Comparison of ENCODE assay signal across 3 cellular contexts in the genomic region with DNA sequence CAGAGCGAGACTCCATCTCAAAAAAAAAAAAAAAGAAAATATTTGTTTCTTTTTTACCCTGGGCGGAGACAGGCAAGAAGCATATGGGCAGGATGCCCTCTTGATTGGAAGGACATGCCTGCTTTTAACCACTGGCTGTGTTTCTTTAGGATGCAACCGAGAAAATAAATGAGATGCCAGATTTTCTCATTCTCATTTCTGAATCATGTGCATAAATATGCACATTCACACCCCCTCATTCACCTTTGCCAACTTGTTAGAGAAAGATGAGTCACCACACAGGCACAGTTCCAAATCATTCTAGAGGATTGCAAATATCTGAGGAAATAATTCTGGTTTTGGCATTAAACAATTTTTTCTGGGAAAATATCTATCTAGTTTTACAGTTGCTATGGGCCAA.
A peak's percentile ranks its signal among the peaks of the same experiment; 100 is the strongest.
TF ChIP-seq lines count a peak whose summit lies in the region.

No MANE protein-coding gene starts in this region.

TF ChIP-seq in liver, 16 proteins besides CTCF, POLR2A, EP300 and RAD21:
- TF ChIP-seq ZBTB33 (IDR thresholded peaks at IDR 0.05) (no peak), GABPA (IDR thresholded peaks at IDR 0.05 in 1 of 2, conservative IDR thresholded peaks at IDR 0.05 in 1 of 2) (no peak), EGR1 (IDR thresholded peaks at IDR 0.05; ENCODE audit: low read depth in 2 of 2) (peak in 1 of 2 donors; percentile 79), SP1 (IDR thresholded peaks at IDR 0.05) (no peak), NR2F2 (IDR thresholded peaks at IDR 0.05) (no peak), JUND (IDR thresholded peaks at IDR 0.05) (peak; percentile 92 to 94), YY1 (IDR thresholded peaks at IDR 0.05) (no peak), TAF1 (conservative IDR thresholded peaks at IDR 0.05) (no peak), REST (IDR thresholded peaks at IDR 0.05) (no peak), FOXA1 (IDR thresholded peaks at IDR 0.05) (no peak), FOXA2 (IDR thresholded peaks at IDR 0.05) (no peak), RXRA (IDR thresholded peaks at IDR 0.05) (no peak), HNF4A (conservative IDR thresholded peaks at IDR 0.05) (no peak), HNF4G (IDR thresholded peaks at IDR 0.05) (no peak)
- TF ChIP-seq, protein P1, sequence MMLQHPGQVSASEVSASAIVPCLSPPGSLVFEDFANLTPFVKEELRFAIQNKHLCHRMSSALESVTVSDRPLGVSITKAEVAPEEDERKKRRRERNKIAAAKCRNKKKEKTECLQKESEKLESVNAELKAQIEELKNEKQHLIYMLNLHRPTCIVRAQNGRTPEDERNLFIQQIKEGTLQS (IDR thresholded peaks at IDR 0.05) = peak; percentile 46
- TF ChIP-seq, protein P2, sequence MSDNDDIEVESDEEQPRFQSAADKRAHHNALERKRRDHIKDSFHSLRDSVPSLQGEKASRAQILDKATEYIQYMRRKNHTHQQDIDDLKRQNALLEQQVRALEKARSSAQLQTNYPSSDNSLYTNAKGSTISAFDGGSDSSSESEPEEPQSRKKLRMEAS (IDR thresholded peaks at IDR 0.05) = no peak

TF ChIP-seq in HepG2, 621 proteins besides CTCF, POLR2A, EP300 and RAD21:
- TF ChIP-seq, protein P3, sequence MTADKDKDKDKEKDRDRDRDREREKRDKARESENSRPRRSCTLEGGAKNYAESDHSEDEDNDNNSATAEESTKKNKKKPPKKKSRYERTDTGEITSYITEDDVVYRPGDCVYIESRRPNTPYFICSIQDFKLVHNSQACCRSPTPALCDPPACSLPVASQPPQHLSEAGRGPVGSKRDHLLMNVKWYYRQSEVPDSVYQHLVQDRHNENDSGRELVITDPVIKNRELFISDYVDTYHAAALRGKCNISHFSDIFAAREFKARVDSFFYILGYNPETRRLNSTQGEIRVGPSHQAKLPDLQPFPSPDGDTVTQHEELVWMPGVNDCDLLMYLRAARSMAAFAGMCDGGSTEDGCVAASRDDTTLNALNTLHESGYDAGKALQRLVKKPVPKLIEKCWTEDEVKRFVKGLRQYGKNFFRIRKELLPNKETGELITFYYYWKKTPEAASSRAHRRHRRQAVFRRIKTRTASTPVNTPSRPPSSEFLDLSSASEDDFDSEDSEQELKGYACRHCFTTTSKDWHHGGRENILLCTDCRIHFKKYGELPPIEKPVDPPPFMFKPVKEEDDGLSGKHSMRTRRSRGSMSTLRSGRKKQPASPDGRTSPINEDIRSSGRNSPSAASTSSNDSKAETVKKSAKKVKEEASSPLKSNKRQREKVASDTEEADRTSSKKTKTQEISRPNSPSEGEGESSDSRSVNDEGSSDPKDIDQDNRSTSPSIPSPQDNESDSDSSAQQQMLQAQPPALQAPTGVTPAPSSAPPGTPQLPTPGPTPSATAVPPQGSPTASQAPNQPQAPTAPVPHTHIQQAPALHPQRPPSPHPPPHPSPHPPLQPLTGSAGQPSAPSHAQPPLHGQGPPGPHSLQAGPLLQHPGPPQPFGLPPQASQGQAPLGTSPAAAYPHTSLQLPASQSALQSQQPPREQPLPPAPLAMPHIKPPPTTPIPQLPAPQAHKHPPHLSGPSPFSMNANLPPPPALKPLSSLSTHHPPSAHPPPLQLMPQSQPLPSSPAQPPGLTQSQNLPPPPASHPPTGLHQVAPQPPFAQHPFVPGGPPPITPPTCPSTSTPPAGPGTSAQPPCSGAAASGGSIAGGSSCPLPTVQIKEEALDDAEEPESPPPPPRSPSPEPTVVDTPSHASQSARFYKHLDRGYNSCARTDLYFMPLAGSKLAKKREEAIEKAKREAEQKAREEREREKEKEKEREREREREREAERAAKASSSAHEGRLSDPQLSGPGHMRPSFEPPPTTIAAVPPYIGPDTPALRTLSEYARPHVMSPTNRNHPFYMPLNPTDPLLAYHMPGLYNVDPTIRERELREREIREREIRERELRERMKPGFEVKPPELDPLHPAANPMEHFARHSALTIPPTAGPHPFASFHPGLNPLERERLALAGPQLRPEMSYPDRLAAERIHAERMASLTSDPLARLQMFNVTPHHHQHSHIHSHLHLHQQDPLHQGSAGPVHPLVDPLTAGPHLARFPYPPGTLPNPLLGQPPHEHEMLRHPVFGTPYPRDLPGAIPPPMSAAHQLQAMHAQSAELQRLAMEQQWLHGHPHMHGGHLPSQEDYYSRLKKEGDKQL (CRISPR knock-in tag; IDR thresholded peaks at IDR 0.05; ENCODE audit: low read depth) = no peak
- TF ChIP-seq SMC3 (IDR thresholded peaks at IDR 0.05; ENCODE audit: low read length) (no peak), HNRNPLL (IDR thresholded peaks at IDR 0.05; ENCODE audit: low read depth, low read length, poor library complexity, severe bottlenecking) (no peak), ZC3H4 (CRISPR knock-in tag; IDR thresholded peaks at IDR 0.05; ENCODE audit: borderline replicate concordance) (no peak), ZNF296 (CRISPR knock-in tag; conservative IDR thresholded peaks at IDR 0.05) (no peak), PPARG (CRISPR knock-in tag; conservative IDR thresholded peaks at IDR 0.05) (no peak)

TF ChIP-seq in K562, 482 proteins besides CTCF, POLR2A, EP300 and RAD21:
- TF ChIP-seq EGR1 (conservative IDR thresholded peaks at IDR 0.05) = peak; percentile 72
- TF ChIP-seq FOSL1 (tag; conservative IDR thresholded peaks at IDR 0.05) = peak; percentile 71
- TF ChIP-seq NFIC (IDR thresholded peaks at IDR 0.05) = peak; percentile 63
- peak; percentile 38; the same call in 1 of the 2 replicates for TF ChIP-seq ARID1B (IDR thresholded peaks at IDR 0.05)
- TF ChIP-seq, protein P4, sequence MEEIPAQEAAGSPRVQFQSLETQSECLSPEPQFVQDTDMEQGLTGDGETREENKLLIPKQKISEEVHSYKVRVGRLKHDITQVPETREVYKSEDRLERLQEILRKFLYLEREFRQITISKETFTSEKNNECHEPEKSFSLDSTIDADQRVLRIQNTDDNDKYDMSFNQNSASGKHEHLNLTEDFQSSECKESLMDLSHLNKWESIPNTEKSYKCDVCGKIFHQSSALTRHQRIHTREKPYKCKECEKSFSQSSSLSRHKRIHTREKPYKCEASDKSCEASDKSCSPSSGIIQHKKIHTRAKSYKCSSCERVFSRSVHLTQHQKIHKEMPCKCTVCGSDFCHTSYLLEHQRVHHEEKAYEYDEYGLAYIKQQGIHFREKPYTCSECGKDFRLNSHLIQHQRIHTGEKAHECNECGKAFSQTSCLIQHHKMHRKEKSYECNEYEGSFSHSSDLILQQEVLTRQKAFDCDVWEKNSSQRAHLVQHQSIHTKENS (CRISPR knock-in tag; IDR thresholded peaks at IDR 0.05) = no peak
- TF ChIP-seq JUN (IDR thresholded peaks at IDR 0.05; ENCODE audit: borderline replicate concordance, low read depth, low read length) = 0 out of 2 replicates have a peak, but pooled peaks have one; percentile 33
- no peak for TF ChIP-seq JUN (CRISPR knock-in tag; IDR thresholded peaks at IDR 0.05; ENCODE audit: borderline replicate concordance)
- 0 out of 2 replicates have a peak, but pooled peaks have one; percentile 20 for TF ChIP-seq ADNP (tag; IDR thresholded peaks at IDR 0.05)
- no peak for TF ChIP-seq THRB (CRISPR knock-in tag; conservative IDR thresholded peaks at IDR 0.05)
- TF ChIP-seq, protein P1 (IDR thresholded peaks at IDR 0.05) = peak; percentile 88
- TF ChIP-seq, protein P1 (CRISPR knock-in tag; conservative IDR thresholded peaks at IDR 0.05) = no peak
- peak; percentile 79; the same call in 1 of the 2 replicates for TF ChIP-seq JUND (IDR thresholded peaks at IDR 0.05; ENCODE audit: borderline replicate concordance, low read depth, low read length)
- peak; percentile 81 for TF ChIP-seq JUND (tag; IDR thresholded peaks at IDR 0.05; ENCODE audit: borderline replicate concordance, low read depth, low read length)
- 0 out of 2 replicates have a peak, but pooled peaks have one; percentile 34 for TF ChIP-seq SMARCE1 (IDR thresholded peaks at IDR 0.05)
- no peak for TF ChIP-seq LARP7 (IDR thresholded peaks at IDR 0.05)
